ENCODE assay signal across 30 cellular contexts in the genomic region with DNA sequence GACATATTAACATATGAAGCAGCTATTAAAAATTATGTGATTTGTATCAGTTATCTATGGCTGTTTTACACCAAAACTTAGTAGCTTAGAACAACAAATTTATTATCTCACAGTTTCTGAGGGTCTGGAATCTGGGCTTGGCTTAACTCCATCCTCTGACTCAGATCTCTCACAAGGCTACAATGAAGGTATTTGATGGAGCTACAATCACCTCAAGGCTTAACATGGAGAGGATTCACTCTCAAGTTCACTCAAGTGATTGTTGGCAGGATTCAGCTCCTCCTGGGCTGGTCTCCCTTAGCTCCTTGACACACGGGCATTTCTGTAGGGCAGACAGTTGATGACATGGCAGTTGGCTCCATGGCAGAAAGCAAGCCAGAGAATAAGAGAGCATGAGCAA.
A peak's percentile ranks its signal among the peaks of the same experiment; 100 is the strongest.
DNase-seq lines count a peak whose midpoint lies in the region; ATAC-seq and TF ChIP-seq lines count a peak whose summit lies in the region.
"Had no signal": no experiment of that assay in that cellular context is flagged by ENCODE, and none has a peak within 500 bp of the region (broad histone marks: within the 10 kb centered on the region; RNA-seq: fewer than 3 reads in every experiment).

No MANE protein-coding gene starts in this region.

- no peak overlapping the region for H3K27ac ChIP-seq in adrenal gland
- H3K27ac ChIP-seq in WERI-Rb-1: no peak overlapping the region
- H3K27ac ChIP-seq: lower lobe of right lung, pancreas, VCaP had no signal

- H3K4me3 ChIP-seq in adipocyte (ENCODE audit: low read length) (peak overlapping the region; percentile 61), fibroblast of the aortic adventitia (ENCODE audit: low read depth, low read length) (no peak overlapping the region), retinal pigment epithelial cell (ENCODE audit: low read length) (no peak overlapping the region), adrenal gland (no peak overlapping the region), WERI-Rb-1 (ENCODE audit: low read depth, low read length) (no peak overlapping the region)
- H3K4me3 ChIP-seq: GM12878, lower lobe of right lung, pancreas had no signal

- H3K9me3 ChIP-seq in adipocyte (ENCODE audit: control insufficient read depth, low read length) (no peaks in the 10 kb centered on the region), adrenal gland (replicated peaks in 1 of 3) (no peaks in the 10 kb centered on the region), WERI-Rb-1 (ENCODE audit: severe bottlenecking) (no peaks in the 10 kb centered on the region)
- H3K9me3 ChIP-seq: lower lobe of right lung, pancreas had no signal

- ATAC-seq in HG02678 (IDR thresholded peaks at IDR 0.05; ENCODE audit: unreplicated experiment): no peak
- ATAC-seq: GM12878; lower lobe of right lung; natural killer cell treated with Interleukin-12 subunit alpha and Interleukin-12 subunit beta and Interleukin-15 and Interleukin-18, amount 100 ng/mL, for 72 hours; pancreas; PC-3; right cardiac atrium had no signal

- DNase-seq in HT1080 (ENCODE audit: low read depth) (peak; percentile 28), adipocyte (ENCODE audit: low read depth) (peak; percentile 20), fibroblast of the aortic adventitia (ENCODE audit: low read depth) (peak; percentile 33), retinal pigment epithelial cell (ENCODE audit: low read depth) (peak; percentile 7), adrenal gland (no peak), WERI-Rb-1 (no peak)
- DNase-seq: activated CD4-positive, alpha-beta T cell treated with anti-CD3 and anti-CD28 coated beads, Interleukin-2, amount 10 ng/mL, durations not matched to agents 7 days and 5 days; activated naive CD4-positive, alpha-beta T cell; activated T-cell treated with anti-CD3 and anti-CD28 coated beads, Interleukin-2, amount 50 U/mL, for 48 hours; EL; glutamatergic neuron; HFFc6; IMR-90; kidney glomerular epithelial cell; lower lobe of right lung; NCI-H1092 treated with DMSO at 0.1 percent for 48 hours; NCI-H187; NCI-H526; NK-92 treated with Interleukin-12 subunit alpha and Interleukin-12 subunit beta, amount 100 ng/mL, for 24 hours; pancreas; PC-3; right cardiac atrium; SHP77; stimulated activated CD4-positive, alpha-beta T cell treated with anti-CD3 and anti-CD28 coated beads, Interleukin-2, amount 100 ng/mL, for 48 hours; SW 1271; T-helper 9 cell had no signal

- WGBS in adrenal gland, 4 donors: 33 to 49% (median 42%) methylated on average over 1 of the region's 1 CpG

- no peak for TF ChIP-seq CTCF in fibroblast of the aortic adventitia (IDR thresholded peaks at IDR 0.05; ENCODE audit: insufficient read depth, low read length)
- TF ChIP-seq CTCF in retinal pigment epithelial cell (conservative IDR thresholded peaks at IDR 0.05; ENCODE audit: low read depth, low read length): no peak
- TF ChIP-seq CTCF in adrenal gland (IDR thresholded peaks at IDR 0.05): no peak
- TF ChIP-seq CTCF in WERI-Rb-1 (IDR thresholded peaks at IDR 0.05; ENCODE audit: low read depth, low read length): no peak

- intact Hi-C loops in adrenal gland (cut with DNase I): no loop called here

- H3K9ac ChIP-seq in adipocyte (ENCODE audit: low read length): peak overlapping the region; percentile 66

- H3K36me3 ChIP-seq in adipocyte (ENCODE audit: control insufficient read depth, insufficient read depth, low read length, severe bottlenecking) (no peaks in the 10 kb centered on the region), adrenal gland (replicated peaks in 1 of 2) (no peaks in the 10 kb centered on the region), WERI-Rb-1 (no peaks in the 10 kb centered on the region)
- H3K36me3 ChIP-seq: lower lobe of right lung, pancreas had no signal

- TF ChIP-seq POLR2A in adrenal gland (IDR thresholded peaks at IDR 0.05): no peak

- H3K4me1 ChIP-seq in adipocyte (ENCODE audit: control insufficient read depth, insufficient read depth, low read length) (peaks cover 13% of the 10 kb centered on the region), adrenal gland (replicated peaks in 1 of 2) (peaks cover 0 to 6% of the 10 kb centered on the region in 2 donors)
- H3K4me1 ChIP-seq: lower lobe of right lung, pancreas had no signal

- H3K27me3 ChIP-seq in adipocyte (replicated peaks; ENCODE audit: control insufficient read depth, insufficient read depth, low read length): no peaks in the 10 kb centered on the region
- H3K27me3 ChIP-seq in adrenal gland: no peaks in the 10 kb centered on the region
- H3K27me3 ChIP-seq in WERI-Rb-1 (ENCODE audit: insufficient read depth, low read depth, severe bottlenecking): peaks cover 87% of the 10 kb centered on the region
- H3K27me3 ChIP-seq: pancreas had no signal

Comparison
In these comparisons a context has a peak if more than half of its experiments do, and no peak if none do; other contexts are left out.
1. DNase-seq: peak in HT1080 (single experiment), adipocyte (single experiment), fibroblast of the aortic adventitia (single experiment) and retinal pigment epithelial cell (single experiment); none in adrenal gland (0 of 7) and WERI-Rb-1 (single experiment).